In genomic region chr3:157500232-157500631, GRCh38 we compare ENCODE assay signal across 14 cellular contexts. TPM values are rescaled to one million over a fixed set of nuclear protein-coding genes. Genes with fewer than 3 reads are reported as not detected.
A peak's percentile ranks its signal among the peaks of the same experiment; 100 is the strongest.
DNase-seq lines count a peak whose midpoint lies in the region; ATAC-seq, FAIRE-seq and TF ChIP-seq lines count a peak whose summit lies in the region.
"Had no signal": no experiment of that assay in that cellular context is flagged by ENCODE, and none has a peak within 500 bp of the region (broad histone marks: within the 10 kb centered on the region; RNA-seq: fewer than 3 reads in every experiment).

No MANE protein-coding gene starts in this region.

- TF ChIP-seq RAD21 in H1 (IDR thresholded peaks at IDR 0.05 in 1 of 2, conservative IDR thresholded peaks at IDR 0.05 in 1 of 2; ENCODE audit: low read depth in 2 of 2, low read length in 2 of 2): no peak

- peak overlapping the region; percentile 85; the same call in 1 of the 2 replicates for H2BK5ac ChIP-seq in H1 (ENCODE audit: low read depth, low read length)

- no peaks in the 10 kb centered on the region for H3K79me1 ChIP-seq in H1 (ENCODE audit: low read depth, low read length)

- H3K4me3 ChIP-seq in H1 (ENCODE audit: extremely low read depth in 1 of 4, insufficient read depth in 2 of 4, low read depth in 3 of 4, low read length in 4 of 4) (peak overlapping the region in 1 of 4 experiments; percentile 55; a peak in 1 of 8 replicates), mucosa of stomach (ENCODE audit: low read length) (peak overlapping the region; percentile 9)
- H3K4me3 ChIP-seq: uterus had no signal

- POLR2A ChIA-PET in H1 (lab: Charles Lee; ENCODE audit: partially characterized antibody): interaction anchor here (0.7 to 3.1 kb wide), 19 partner anchors 8 to 606 kb away, joined by 3 to 16 read pairs (median 4); partner anchors contain the start of genes CCNL1 and PTX3

- no peak overlapping the region for H2BK20ac ChIP-seq in H1 (ENCODE audit: low read length)

- no peak for TF ChIP-seq CTCF in H1 (IDR thresholded peaks at IDR 0.05; ENCODE audit: control extremely low read depth in 1 of 3, insufficient read depth in 1 of 3, low read depth in 1 of 3, low read length in 3 of 3)

- H3K79me2 ChIP-seq in H1 (ENCODE audit: control insufficient read depth in 1 of 2, insufficient read depth in 2 of 2, low read length in 2 of 2): peaks cover 0 to 4% of the 10 kb centered on the region in 2 experiments; a peak in 1 of 4 replicates

- H3K4ac ChIP-seq in H1 (replicated peaks; ENCODE audit: insufficient read length, low read depth, low read length): no peak overlapping the region

- 89% methylated on average over 4 of the region's 4 CpGs; no CpG with 5 or more reads in 1 of the 2 experiments for WGBS in H1 (ENCODE audit: extremely low coverage in 1 of 2, insufficient coverage in 1 of 2, insufficient read length in 1 of 2, insufficient replicate concordance in 2 of 2, low coverage in 1 of 2, low lambda C conversion rate in 2 of 2, missing lambda C conversion rate in 1 of 2), 2 experiments

- TF ChIP-seq POLR2A in H1 (IDR thresholded peaks at IDR 0.05; ENCODE audit: control extremely low read depth in 1 of 2, low read depth in 2 of 2, low read length in 2 of 2): no peak

- no peak for FAIRE-seq in H1 (lab: Jason Lieb, UNC)
- FAIRE-seq: keratinocyte had no signal

- H3K23ac ChIP-seq in H1 (ENCODE audit: insufficient read length): no peak overlapping the region

- DNase-seq in A172 (ENCODE audit: low spot score): peak; percentile 33
- DNase-seq in LoVo (ENCODE audit: low spot score): peak; percentile 32
- DNase-seq in H1 (ENCODE audit: low read depth in 1 of 2, low spot score in 2 of 2): no peak
- DNase-seq in activated naive CD4-positive, alpha-beta T cell treated with anti-CD3 and anti-CD28 coated beads, Interleukin-2, amount 50 U/mL, for 16 hours: no peak
- DNase-seq in D341Med (ENCODE audit: low spot score): no peak
- no peak for DNase-seq in HCEC 1CT
- DNase-seq: activated naive CD8-positive, alpha-beta T cell treated with anti-CD3 and anti-CD28 coated beads, Interleukin-2, amount 10 ng/mL, durations not matched to agents 7 days and 5 days; MG63; NCI-H2227 treated with DMSO at 0.1 percent for 48 hours; stimulated activated CD8-positive, alpha-beta memory T cell treated with anti-CD3 and anti-CD28 coated beads, Interleukin-4, amount 100 ng/mL, for 48 hours; uterus had no signal

- no peak for ATAC-seq in HG02973 (IDR thresholded peaks at IDR 0.05; ENCODE audit: unreplicated experiment)

- peak overlapping the region; percentile 78; the same call in 1 of the 2 replicates for H2AK5ac ChIP-seq in H1 (ENCODE audit: low read depth, low read length)

- peak overlapping the region; percentile 71 to 95 for H3K4me2 ChIP-seq in H1 (ENCODE audit: insufficient read depth in 1 of 2, low read depth in 2 of 2, low read length in 2 of 2)

- H4K8ac ChIP-seq in H1 (ENCODE audit: extremely low read depth, insufficient read depth, low read length): no peak overlapping the region

- H4K5ac ChIP-seq in H1 (ENCODE audit: insufficient read length, low read depth, low read length): no peak overlapping the region

- H3K4me1 ChIP-seq in H1 (replicated peaks in 1 of 4; ENCODE audit: control insufficient read depth in 3 of 4, insufficient read depth in 4 of 4, low read length in 3 of 4): peaks cover 4 to 21% (median 18%) of the 10 kb centered on the region in 4 experiments; a peak in 5 of 7 replicates
- peaks cover 11% of the 10 kb centered on the region for H3K4me1 ChIP-seq in mucosa of stomach (ENCODE audit: control insufficient read depth, insufficient read depth, low read length)
- H3K4me1 ChIP-seq: uterus had no signal

- no peak overlapping the region for H3K56ac ChIP-seq in H1 (replicated peaks; ENCODE audit: insufficient read length, low read depth, low read length)

- CTCF ChIA-PET in H1 (lab: Charles Lee; ENCODE audit: partially characterized antibody): interaction anchor here (0.6 to 5.1 kb wide), 5 partner anchors 27 to 58 kb away, joined by 3 to 31 read pairs (median 4); no protein-coding TSS in a partner anchor

- H3K23me2 ChIP-seq in H1 (ENCODE audit: low read depth, low read length): peaks cover 3% of the 10 kb centered on the region; the same call in 1 of the 2 replicates

- no peak overlapping the region for H2BK120ac ChIP-seq in H1 (replicated peaks; ENCODE audit: low read depth, low read length)

- 0 out of 2 replicates have a peak overlapping the region, but pooled peaks have one; percentile 43 for H2AFZ ChIP-seq in H1 (ENCODE audit: low read length)

- H3K18ac ChIP-seq in H1 (ENCODE audit: extremely low read depth, low read length): no peak overlapping the region; the same call in 1 of the 2 replicates

- H3K9me3 ChIP-seq in H1 (ENCODE audit: insufficient read depth in 2 of 2, low read depth in 1 of 2, low read length in 1 of 2) (no peaks in the 10 kb centered on the region), mucosa of stomach (ENCODE audit: control insufficient read depth, low read length) (no peaks in the 10 kb centered on the region)
- H3K9me3 ChIP-seq: MG63, uterus had no signal

- H3K9ac ChIP-seq in H1 (replicated peaks in 1 of 4; ENCODE audit: extremely low read depth in 1 of 4, low read depth in 3 of 4, low read length in 3 of 4) (peak overlapping the region in 2 of 4 experiments; percentile 34 to 39; a peak in 2 of 7 replicates), mucosa of stomach (ENCODE audit: low read length) (no peak overlapping the region)

- H3K36me3 ChIP-seq in H1 (ENCODE audit: control insufficient read depth in 2 of 4, insufficient read depth in 4 of 4, low read length in 3 of 4) (no peaks in the 10 kb centered on the region), mucosa of stomach (ENCODE audit: control insufficient read depth, insufficient read depth, low read length) (no peaks in the 10 kb centered on the region)
- H3K36me3 ChIP-seq: MG63, uterus had no signal

- no peak for TF ChIP-seq EP300 in H1 (IDR thresholded peaks at IDR 0.05; ENCODE audit: borderline replicate concordance in 1 of 2, low read depth in 2 of 2, low read length in 2 of 2)

- no peaks in the 10 kb centered on the region for H4K20me1 ChIP-seq in H1 (replicated peaks in 1 of 2; ENCODE audit: control insufficient read depth in 1 of 2, insufficient read depth in 2 of 2, low read length in 2 of 2)

- H3K27ac ChIP-seq in H1 (ENCODE audit: low read depth, low read length): 0 out of 2 replicates have a peak overlapping the region, but pooled peaks have one; percentile 51
- H3K27ac ChIP-seq: uterus had no signal

- H3K27me3 ChIP-seq in H1 (replicated peaks in 1 of 4; ENCODE audit: control insufficient read depth in 3 of 4, extremely low read depth in 1 of 4, insufficient read depth in 3 of 4, low read length in 3 of 4) (no peaks in the 10 kb centered on the region), mucosa of stomach (ENCODE audit: control insufficient read depth, insufficient read depth, low read length) (peaks cover 8% of the 10 kb centered on the region)
- H3K27me3 ChIP-seq: MG63, uterus had no signal

- no peak overlapping the region for H2BK15ac ChIP-seq in H1 (ENCODE audit: low read length)

- no peak overlapping the region for H4K91ac ChIP-seq in H1 (replicated peaks; ENCODE audit: insufficient read length, low read length)

- no peak overlapping the region for H3K14ac ChIP-seq in H1 (ENCODE audit: insufficient read length)

- peak overlapping the region; percentile 96 for H2BK12ac ChIP-seq in H1 (ENCODE audit: low read depth, low read length)

TF ChIP-seq in H1, 55 proteins besides CTCF, POLR2A, EP300 and RAD21 (continues in another document):
- no peak for TF ChIP-seq RFX5 (IDR thresholded peaks at IDR 0.05; ENCODE audit: borderline replicate concordance, low read depth, low read length)
- TF ChIP-seq RBBP5 (IDR thresholded peaks at IDR 0.05; ENCODE audit: borderline replicate concordance, low read depth, low read length): no peak
- no peak for TF ChIP-seq TBP (IDR thresholded peaks at IDR 0.05; ENCODE audit: low read depth, low read length)
- no peak for TF ChIP-seq SUZ12 (IDR thresholded peaks at IDR 0.05; ENCODE audit: low read length)
- no peak for TF ChIP-seq ATF2 (IDR thresholded peaks at IDR 0.05; ENCODE audit: low read length)
- no peak for TF ChIP-seq CHD2 (IDR thresholded peaks at IDR 0.05; ENCODE audit: low read length)
- no peak for TF ChIP-seq EGR1 (IDR thresholded peaks at IDR 0.05; ENCODE audit: borderline replicate concordance, low read depth, low read length)
- TF ChIP-seq KDM5A (IDR thresholded peaks at IDR 0.05; ENCODE audit: low read length): no peak
- no peak for TF ChIP-seq ASH2L (IDR thresholded peaks at IDR 0.05; ENCODE audit: low read length)
- no peak for TF ChIP-seq EZH2 (IDR thresholded peaks at IDR 0.05; ENCODE audit: low read depth, low read length, severe bottlenecking)
- TF ChIP-seq ZNF274 (IDR thresholded peaks at IDR 0.05; ENCODE audit: borderline replicate concordance, extremely low read depth, low read length): no peak
- TF ChIP-seq E2F6 (IDR thresholded peaks at IDR 0.05): no peak

RNA-seq across cellular contexts. Expression of gene VEPH1, which starts 3.0 kb away (rescaled TPM):
- 17.1 and 25.0 TPM in 2 replicates for total RNA-seq in A172 (2014; rRNA removed; shearing (Covaris generic))
- total RNA-seq in H1 (2021; fragmentation: NEBNext Ultra II Directional; extraction: Animal tissue kit (Norgen Biotek cat#: 25700)): 10.9 and 18.3 TPM in 2 replicates
- 9.1 and 12.0 TPM in 2 replicates for polyA plus RNA-seq in H1 (2011; rRNA removed)
- 13.6 TPM for polyA plus RNA-seq in H1 (2011; cell fraction: cytosol; rRNA removed)
- polyA plus RNA-seq in H1 (2011; cell fraction: nucleus; rRNA removed): 15.2 TPM
- polyA plus RNA-seq in H1 (2012, experiment 1 of 2): 8.2 to 15.0 TPM (median 9.6 TPM) in 4 replicates
- 1.9 TPM for polyA plus RNA-seq in H1 (2012, experiment 2 of 2)
- polyA plus RNA-seq in H1 (2013, experiment 1 of 2): 13.2 TPM
- polyA plus RNA-seq in H1 (2013, experiment 2 of 2): 10.8 TPM
- 37.7 and 49.4 TPM in 2 replicates for polyA minus RNA-seq in H1 (2011; rRNA and poly(A)+ RNA removed)
- polyA minus RNA-seq in H1 (2011; cell fraction: cytosol; rRNA and poly(A)+ RNA removed): 7.2 TPM
- polyA minus RNA-seq in H1 (2011; cell fraction: nucleus; rRNA and poly(A)+ RNA removed): 71.9 TPM
- total RNA-seq: activated naive CD8-positive, alpha-beta T cell treated with anti-CD3 and anti-CD28 coated beads, Interleukin-2, amount 10 ng/mL, durations not matched to agents 7 days and 5 days had no signal

Comparison
In these comparisons a context has a peak if more than half of its experiments do, and no peak if none do; other contexts are left out.
1. DNase-seq: peak in A172 (single experiment) and LoVo (single experiment); none in H1 (0 of 2), activated naive CD4-positive, alpha-beta T cell treated with anti-CD3 and anti-CD28 coated beads, Interleukin-2, amount 50 U/mL, for 16 hours (single experiment), D341Med (single experiment) and HCEC 1CT (single experiment).